1 cellular context compared by ENCODE assay signal in genomic region chr2:131104487-131105155, GRCh38.
TF ChIP-seq lines count a peak whose summit lies in the region.

No MANE protein-coding gene starts in this region.

TF ChIP-seq in GM12878, 131 proteins besides CTCF, POLR2A, EP300 and RAD21 (continued from another document):
- TF ChIP-seq FOXM1 (IDR thresholded peaks at IDR 0.05; ENCODE audit: low read depth, low read length) = 0 out of 2 replicates have a peak, but pooled peaks have one; percentile 25
- TF ChIP-seq ZNF217 (IDR thresholded peaks at IDR 0.05) = no peak
- TF ChIP-seq TBL1XR1 (IDR thresholded peaks at IDR 0.05; ENCODE audit: low read depth, low read length) = no peak
- no peak for TF ChIP-seq JUND (IDR thresholded peaks at IDR 0.05; ENCODE audit: low read depth, low read length)
